Comparison of ENCODE assay signal across 17 cellular contexts in the genomic region with DNA sequence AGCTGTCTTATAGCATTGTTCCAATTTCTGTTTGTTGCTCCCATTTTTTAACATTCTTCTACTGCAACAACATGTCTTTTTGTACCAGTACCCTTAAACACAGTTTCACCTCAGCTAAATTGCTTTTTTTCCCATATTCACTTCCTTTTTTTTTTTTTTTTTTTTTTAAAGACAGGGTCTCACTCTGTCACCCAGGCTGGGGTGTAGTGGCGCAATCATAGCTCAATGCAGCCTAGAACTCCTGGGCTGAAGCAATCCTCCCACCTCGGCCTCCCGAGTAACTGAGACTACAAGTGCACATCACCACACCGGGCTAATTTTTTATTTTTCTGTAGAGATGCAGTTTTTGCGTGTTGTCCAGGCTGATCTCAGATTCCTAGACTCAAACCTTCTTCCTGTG.
"Had no signal": no experiment of that assay in that cellular context is flagged by ENCODE, and none has a peak within 500 bp of the region (broad histone marks: within the 10 kb centered on the region; RNA-seq: fewer than 3 reads in every experiment).

No MANE protein-coding gene starts in this region.

- ATAC-seq: esophagus mucosa; heart right ventricle; left lobe of liver; naive thymus-derived CD4-positive, alpha-beta T cell had no signal

- DNase-seq: cortex of kidney; dorsolateral prefrontal cortex; effector memory CD4-positive, alpha-beta T cell; heart right ventricle; hypothalamus; mammary epithelial cell; naive thymus-derived CD4-positive, alpha-beta T cell; posterior cingulate gyrus; sigmoid colon; stimulated activated CD4-positive, alpha-beta T cell treated with anti-CD3 and anti-CD28 coated beads, Interleukin-2, amount 100 ng/mL, for 24 hours; stimulated activated naive CD4-positive, alpha-beta T cell treated with Interleukin-2 at 50 U/mL for 16 hours; trophoblast cell had no signal

- FAIRE-seq: endometrium, frontal cortex, islet of Langerhans had no signal
